In genomic region chr2:85600951-85601770, GRCh38 we compare ENCODE assay signal across 8 cellular contexts. TPM values are rescaled to one million over a fixed set of nuclear protein-coding genes. Genes with fewer than 3 reads are reported as not detected.
DNase-seq lines count a peak whose midpoint lies in the region; FAIRE-seq and TF ChIP-seq lines count a peak whose summit lies in the region.

No MANE protein-coding gene starts in this region.

- peaks cover 26% of the 10 kb centered on the region for H3K36me3 Mint-ChIP-seq in endodermal cell (ENCODE audit: low read depth)
- H3K36me3 Mint-ChIP-seq in neural crest cell (ENCODE audit: low read depth): no peaks in the 10 kb centered on the region

- intact Hi-C loops in PC-9 (cut with micrococcal nuclease; ENCODE audit: unreplicated experiment): loop anchor here (5.0 kb wide), 1 partner anchor 39 kb away; the partner anchor contains the start of gene GGCX

- H3K9me3 ChIP-seq in BLaER1 (no peaks in the 10 kb centered on the region), PC-9 (ENCODE audit: insufficient read depth, low read depth) (no peaks in the 10 kb centered on the region), endodermal cell (ENCODE audit: control insufficient read depth, low read length) (no peaks in the 10 kb centered on the region)

- no peaks in the 10 kb centered on the region for H3K27me3 Mint-ChIP-seq in endodermal cell (ENCODE audit: insufficient read depth)
- no peaks in the 10 kb centered on the region for H3K27me3 Mint-ChIP-seq in neural crest cell (ENCODE audit: low read depth)

- H4K20me1 ChIP-seq in BLaER1 (peaks cover 50% of the 10 kb centered on the region; the same call in 1 of the 2 replicates), PC-9 (ENCODE audit: insufficient read depth) (no peaks in the 10 kb centered on the region)

- H3K27me3 ChIP-seq in BLaER1: no peaks in the 10 kb centered on the region
- no peaks in the 10 kb centered on the region for H3K27me3 ChIP-seq in PC-9 (ENCODE audit: insufficient read depth, low read depth)
- no peaks in the 10 kb centered on the region for H3K27me3 ChIP-seq in endodermal cell (ENCODE audit: control insufficient read depth, insufficient read depth, low read length, poor library complexity, severe bottlenecking)

- H3K4me3 Mint-ChIP-seq in endodermal cell (peak overlapping the region; percentile 84), neural crest cell (peak overlapping the region; percentile 90)

- H3K4me1 Mint-ChIP-seq in endodermal cell (peaks cover 18% of the 10 kb centered on the region), neural crest cell (peaks cover 27% of the 10 kb centered on the region)

- H3K4me1 ChIP-seq in BLaER1: peaks cover 42% of the 10 kb centered on the region
- peaks cover 39% of the 10 kb centered on the region for H3K4me1 ChIP-seq in PC-9 (replicated peaks; ENCODE audit: insufficient read depth)
- H3K4me1 ChIP-seq in endodermal cell (ENCODE audit: control insufficient read depth, insufficient read depth, low read length): peaks cover 15% of the 10 kb centered on the region

- H3K27ac Mint-ChIP-seq in endodermal cell (peak overlapping the region; percentile 10), neural crest cell (ENCODE audit: unreplicated experiment) (no peak overlapping the region)

- no peaks in the 10 kb centered on the region for H3K9me2 ChIP-seq in PC-9 (ENCODE audit: insufficient read depth)

- H3F3A ChIP-seq in PC-9 (ENCODE audit: insufficient read depth, low read depth): peaks cover 32% of the 10 kb centered on the region

- DNase-seq in PC-9: no peak
- peak; percentile 35 for DNase-seq in endodermal cell
- DNase-seq in neural crest cell (ENCODE audit: low read depth, low spot score): no peak
- DNase-seq in HPDE6-E6E7 (ENCODE audit: extremely low spot score): no peak
- DNase-seq in COLO829 (ENCODE audit: low spot score): no peak
- DNase-seq in RCC 7860 (ENCODE audit: low spot score): no peak
- no peak for DNase-seq in stimulated activated CD4-positive, alpha-beta T cell treated with anti-CD3 and anti-CD28 coated beads, Interleukin-4, amount 100 ng/mL, for 24 hours

- FAIRE-seq in RCC 7860 (lab: Jason Lieb, UNC): no peak

- 0 out of 2 replicates have a peak overlapping the region, but pooled peaks have one; percentile 82 for H3K9ac ChIP-seq in BLaER1
- peak overlapping the region; percentile 54 for H3K9ac ChIP-seq in endodermal cell (ENCODE audit: extremely low read depth, low read length, poor library complexity, severe bottlenecking)

- BruUV-seq in PC-9 (replicated peaks; lab: Mats Ljungman, UMichigan): TSS peak; percentile 10

- 90 to 95% methylated on average over 4 to 6 of the region's 6 CpGs for WGBS in endodermal cell (ENCODE audit: insufficient coverage in 1 of 2, insufficient read length in 1 of 2), 2 experiments

- H3K36me3 ChIP-seq in BLaER1 (peaks cover 44% of the 10 kb centered on the region), PC-9 (ENCODE audit: low read depth) (peaks cover 24% of the 10 kb centered on the region), endodermal cell (ENCODE audit: control insufficient read depth, insufficient read depth, low read length) (peaks cover 44% of the 10 kb centered on the region)

- H3K4me3 ChIP-seq in BLaER1 (peak overlapping the region; percentile 81), PC-9 (peak overlapping the region; percentile 59; the same call in 1 of the 2 replicates), endodermal cell (ENCODE audit: low read length) (peak overlapping the region; percentile 81)

- H3K27ac ChIP-seq in BLaER1 (no peak overlapping the region), PC-9 (no peak overlapping the region), endodermal cell (ENCODE audit: low read depth, low read length) (no peak overlapping the region)

- CTCF ChIA-PET in PC-9 (lab: Charles Lee): no interaction called here

- TF ChIP-seq CTCF in PC-9 (conservative IDR thresholded peaks at IDR 0.05) (no peak), endodermal cell (conservative IDR thresholded peaks at IDR 0.05) (no peak), neural crest cell (conservative IDR thresholded peaks at IDR 0.05) (no peak)

- no peak overlapping the region for H2AFZ ChIP-seq in PC-9

- POLR2A ChIA-PET in PC-9 (lab: Charles Lee; ENCODE audit: unreplicated experiment): interaction anchor here (0.7 to 0.8 kb wide), 2 partner anchors 41 to 98 kb away, joined by 3 to 4 read pairs; no protein-coding TSS in a partner anchor

- H3K4me2 ChIP-seq in BLaER1: peak overlapping the region; percentile 97
- peak overlapping the region; percentile 82 for H3K4me2 ChIP-seq in PC-9

- H3K79me2 ChIP-seq in PC-9 (ENCODE audit: low read depth): peaks cover 54% of the 10 kb centered on the region

- H3K9me3 Mint-ChIP-seq in endodermal cell (no peaks in the 10 kb centered on the region), neural crest cell (no peaks in the 10 kb centered on the region)

RNA-seq across cellular contexts. Expression of gene TMEM150A, which starts 1.3 kb away (rescaled TPM):
- total RNA-seq in PC-9 (2021) (5.3 and 5.9 TPM in 2 replicates), endodermal cell (10 to 100 TPM; 23.8 to 32.2 TPM), neural crest cell (20.9 and 22.2 TPM in 2 replicates)
- polyA plus RNA-seq in endodermal cell (2013, experiment 1 of 2): 19.4 TPM
- polyA plus RNA-seq in endodermal cell (2013, experiment 2 of 2): 13.3 TPM

RNA-seq across cellular contexts. Expression of gene RNF181, which starts 5.6 kb away (rescaled TPM):
- total RNA-seq in PC-9 (2021): 93.9 and 96.7 TPM in 2 replicates
- 100 to 1,000 TPM; 113 to 118 TPM for total RNA-seq in endodermal cell
- 117 TPM for polyA plus RNA-seq in endodermal cell (2013, experiment 1 of 2)
- 122 TPM for polyA plus RNA-seq in endodermal cell (2013, experiment 2 of 2)
- 67.9 and 75.8 TPM in 2 replicates for total RNA-seq in neural crest cell

RNA-seq across cellular contexts. Expression of gene C2orf68, which starts 10.7 kb away (rescaled TPM):
- 46.0 and 48.6 TPM in 2 replicates for total RNA-seq in PC-9 (2021)
- total RNA-seq in endodermal cell: 10 to 100 TPM; 63.2 to 66.5 TPM
- polyA plus RNA-seq in endodermal cell (2013, experiment 1 of 2): 73.1 TPM
- polyA plus RNA-seq in endodermal cell (2013, experiment 2 of 2): 61.4 TPM
- 50.4 and 53.7 TPM in 2 replicates for total RNA-seq in neural crest cell

RNA-seq across cellular contexts. Expression of gene USP39, which starts 14.8 kb away (rescaled TPM):
- total RNA-seq in PC-9 (2021): 61.0 and 66.7 TPM in 2 replicates
- 100 to 1,000 TPM in 1 of 2 donors, 10 to 100 TPM in 1; 75.7 to 102 TPM for total RNA-seq in endodermal cell
- polyA plus RNA-seq in endodermal cell (2013, experiment 1 of 2): 87.8 TPM
- 81.6 TPM for polyA plus RNA-seq in endodermal cell (2013, experiment 2 of 2)
- total RNA-seq in neural crest cell: 93.3 and 98.3 TPM in 2 replicates

RNA-seq across cellular contexts. Expression of gene VAMP5, which starts 16.9 kb away (rescaled TPM):
- total RNA-seq in PC-9 (2021) (7.2 and 7.4 TPM in 2 replicates), endodermal cell (10 to 100 TPM in 1 of 2 donors, 1 to 10 TPM in 1; 6.3 to 13.9 TPM), neural crest cell (0.50 and 1.5 TPM in 2 replicates)
- 13.7 TPM for polyA plus RNA-seq in endodermal cell (2013, experiment 1 of 2)
- polyA plus RNA-seq in endodermal cell (2013, experiment 2 of 2): 17.3 TPM
